Comparison of ENCODE assay signal across 19 cellular contexts in genomic region chr10:44886966-44887365, GRCh38. TPM values are rescaled to one million over a fixed set of nuclear protein-coding genes. Genes with fewer than 3 reads are reported as not detected.
DNase-seq lines count a peak whose midpoint lies in the region; TF ChIP-seq lines count a peak whose summit lies in the region.
"Had no signal": no experiment of that assay in that cellular context is flagged by ENCODE, and none has a peak within 500 bp of the region (broad histone marks: within the 10 kb centered on the region; RNA-seq: fewer than 3 reads in every experiment).

No MANE protein-coding gene starts in this region.

- no peaks in the 10 kb centered on the region for H3K36me3 Mint-ChIP-seq in endodermal cell (ENCODE audit: low read depth)
- H3K36me3 Mint-ChIP-seq in CD4-positive, alpha-beta memory T cell: no peaks in the 10 kb centered on the region
- H3K36me3 Mint-ChIP-seq: CD14-positive monocyte; CD4-positive, CD25-positive, alpha-beta regulatory T cell; CD8-positive, alpha-beta T cell had no signal

- DNase-seq in ecto neural progenitor cell (ENCODE audit: low spot score) (peak; percentile 27), endodermal cell (peak; percentile 28), neuronal stem cell (ENCODE audit: low spot score) (no peak), HAP-1 (ENCODE audit: low spot score in 2 of 2) (no peak), NCI-H1092 treated with DMSO at 0.1 percent for 48 hours (lab: John Stamatoyannopoulos, UW) (no peak)
- no peak for DNase-seq in CD4-positive, alpha-beta memory T cell
- DNase-seq: 8988T; ACHN; BE2C; C1 segment of cervical spinal cord; Caco-2; Calu3; CD4-positive, CD25-positive, alpha-beta regulatory T cell; CD8-positive, alpha-beta T cell; DMS79 treated with DMSO at 0.1 percent for 48 hours; GF-D8 had no signal

- H3K23ac ChIP-seq in neuronal stem cell (ENCODE audit: low read depth, low read length, poor library complexity): no peak overlapping the region

- H3K9ac ChIP-seq in endodermal cell (ENCODE audit: extremely low read depth, low read length, poor library complexity, severe bottlenecking): no peak overlapping the region
- no peak overlapping the region for H3K9ac ChIP-seq in neuronal stem cell (ENCODE audit: low read depth, low read length, poor library complexity)
- H3K9ac ChIP-seq: BLaER1 had no signal

- peaks cover 3% of the 10 kb centered on the region for H3K27me3 Mint-ChIP-seq in endodermal cell (ENCODE audit: insufficient read depth)
- peaks cover 0 to 3% of the 10 kb centered on the region in 2 donors for H3K27me3 Mint-ChIP-seq in CD4-positive, alpha-beta memory T cell

- H3K27ac ChIP-seq in endodermal cell (ENCODE audit: low read depth, low read length) (no peak overlapping the region), neuronal stem cell (replicated peaks; ENCODE audit: low read length) (no peak overlapping the region)
- no peak overlapping the region for H3K27ac ChIP-seq in CD4-positive, alpha-beta memory T cell (ENCODE audit: low read depth, low read length)
- H3K27ac ChIP-seq: BLaER1 had no signal

- H3K4me3 ChIP-seq in endodermal cell (ENCODE audit: low read length) (no peak overlapping the region), neuronal stem cell (ENCODE audit: low read length in 2 of 2) (no peak overlapping the region), HAP-1 (no peak overlapping the region)
- H3K4me3 ChIP-seq in CD4-positive, alpha-beta memory T cell (ENCODE audit: low read length in 2 of 2): no peak overlapping the region
- H3K4me3 ChIP-seq: BLaER1 had no signal

- H3K4me2 ChIP-seq in neuronal stem cell (ENCODE audit: insufficient read depth, low read length, poor library complexity, severe bottlenecking): no peak overlapping the region
- H3K4me2 ChIP-seq: BLaER1 had no signal

- no peaks in the 10 kb centered on the region for H3K4me1 Mint-ChIP-seq in endodermal cell
- H3K4me1 Mint-ChIP-seq in CD4-positive, alpha-beta memory T cell: no peaks in the 10 kb centered on the region
- H3K4me1 Mint-ChIP-seq: CD4-positive, CD25-positive, alpha-beta regulatory T cell had no signal

- CTCF ChIA-PET in CD4-positive, alpha-beta memory T cell (lab: Charles Lee; ENCODE audit: partially characterized antibody): interaction anchor here (1.4 kb wide), 1 partner anchor 22 kb away, joined by 3 read pairs; no protein-coding TSS in a partner anchor

- H2AFZ ChIP-seq in neuronal stem cell (ENCODE audit: low read length): no peak overlapping the region

- no peak for TF ChIP-seq CTCF in endodermal cell (conservative IDR thresholded peaks at IDR 0.05)

- H3K4ac ChIP-seq in neuronal stem cell (ENCODE audit: low read length): no peak overlapping the region

- in situ Hi-C loops in HAP-1 (cut with MboI; ENCODE audit: low sequenced_read_pairs): no loop called here

- H3K9me3 Mint-ChIP-seq in endodermal cell: no peaks in the 10 kb centered on the region
- H3K9me3 Mint-ChIP-seq in CD4-positive, alpha-beta memory T cell: no peaks in the 10 kb centered on the region
- H3K9me3 Mint-ChIP-seq: CD14-positive monocyte; CD4-positive, CD25-positive, alpha-beta regulatory T cell; CD8-positive, alpha-beta T cell had no signal

- intact Hi-C loops in CD4-positive, alpha-beta memory T cell (cut with micrococcal nuclease): no loop called here

- no peak overlapping the region for H4K8ac ChIP-seq in neuronal stem cell (ENCODE audit: low read depth, low read length)

- H3K27me3 ChIP-seq in endodermal cell (ENCODE audit: control insufficient read depth, insufficient read depth, low read length, poor library complexity, severe bottlenecking) (no peaks in the 10 kb centered on the region), neuronal stem cell (ENCODE audit: control insufficient read depth in 3 of 3, insufficient read depth in 3 of 3, low read depth in 1 of 3, low read length in 3 of 3) (peaks cover 0 to 9% (median 0%) of the 10 kb centered on the region in 3 experiments), HAP-1 (ENCODE audit: low read depth) (no peaks in the 10 kb centered on the region)
- H3K27me3 ChIP-seq in CD4-positive, alpha-beta memory T cell (ENCODE audit: insufficient read depth, low read length): no peaks in the 10 kb centered on the region
- H3K27me3 ChIP-seq: BE2C, BLaER1 had no signal

- POLR2A ChIA-PET in CD4-positive, alpha-beta memory T cell (lab: Charles Lee; ENCODE audit: partially characterized antibody): no interaction called here

- H3K36me3 ChIP-seq in endodermal cell (ENCODE audit: control insufficient read depth, insufficient read depth, low read length): no peaks in the 10 kb centered on the region
- H3K36me3 ChIP-seq in neuronal stem cell (replicated peaks in 1 of 2; ENCODE audit: control insufficient read depth in 2 of 2, insufficient read depth in 2 of 2, low read length in 2 of 2): no peaks in the 10 kb centered on the region
- H3K36me3 ChIP-seq in HAP-1 (replicated peaks): no peaks in the 10 kb centered on the region
- H3K36me3 ChIP-seq in CD4-positive, alpha-beta memory T cell (ENCODE audit: insufficient read depth, low read length): no peaks in the 10 kb centered on the region
- H3K36me3 ChIP-seq: BE2C, BLaER1 had no signal

- H3K14ac ChIP-seq in neuronal stem cell (ENCODE audit: low read length): no peak overlapping the region

- H2BK120ac ChIP-seq in neuronal stem cell (ENCODE audit: low read depth, low read length): no peak overlapping the region

- no peak overlapping the region for H4K91ac ChIP-seq in neuronal stem cell (ENCODE audit: low read depth, low read length, poor library complexity)

- H3K4me1 ChIP-seq in endodermal cell (ENCODE audit: control insufficient read depth, insufficient read depth, low read length) (no peaks in the 10 kb centered on the region), neuronal stem cell (ENCODE audit: control insufficient read depth in 2 of 2, insufficient read depth in 1 of 2, low read depth in 1 of 2, low read length in 2 of 2) (peaks cover 0 to 4% of the 10 kb centered on the region in 2 donors), HAP-1 (no peaks in the 10 kb centered on the region)
- no peaks in the 10 kb centered on the region for H3K4me1 ChIP-seq in CD4-positive, alpha-beta memory T cell (ENCODE audit: insufficient read depth, low read length)
- H3K4me1 ChIP-seq: BE2C, Caco-2 had no signal

- no peak overlapping the region for H3K27ac Mint-ChIP-seq in endodermal cell
- H3K27ac Mint-ChIP-seq in CD4-positive, alpha-beta memory T cell: no peak overlapping the region
- H3K27ac Mint-ChIP-seq: CD4-positive, CD25-positive, alpha-beta regulatory T cell; CD8-positive, alpha-beta T cell had no signal

- H2BK12ac ChIP-seq in neuronal stem cell (ENCODE audit: low read length): no peak overlapping the region

- H2BK5ac ChIP-seq in neuronal stem cell (ENCODE audit: low read length): no peak overlapping the region

- H3K79me1 ChIP-seq in neuronal stem cell (ENCODE audit: low read depth, low read length): no peaks in the 10 kb centered on the region

- H3K9me3 ChIP-seq in endodermal cell (ENCODE audit: control insufficient read depth, low read length) (no peaks in the 10 kb centered on the region), neuronal stem cell (replicated peaks in 1 of 2; ENCODE audit: control insufficient read depth in 2 of 2, insufficient read depth in 1 of 2, low read depth in 1 of 2, low read length in 2 of 2) (no peaks in the 10 kb centered on the region), HAP-1 (no peaks in the 10 kb centered on the region)
- H3K9me3 ChIP-seq in CD4-positive, alpha-beta memory T cell (ENCODE audit: control insufficient read depth in 1 of 2, low read length in 2 of 2): no peaks in the 10 kb centered on the region
- H3K9me3 ChIP-seq: BE2C, BLaER1, Caco-2 had no signal

- no peak overlapping the region for H2AK5ac ChIP-seq in neuronal stem cell (ENCODE audit: low read depth, low read length)

- WGBS in endodermal cell (ENCODE audit: insufficient coverage in 1 of 2, insufficient read length in 1 of 2), 2 experiments: 95 to 97% methylated on average over 4 to 5 of the region's 5 CpGs
- WGBS in neuronal stem cell (ENCODE audit: extremely low coverage in 2 of 2, insufficient read length in 2 of 2, insufficient replicate concordance in 1 of 2), 2 donors: no CpG with 5 or more reads among the region's 5 CpGs

- H2BK15ac ChIP-seq in neuronal stem cell (ENCODE audit: low read length): no peak overlapping the region

- no peak overlapping the region for H3K4me3 Mint-ChIP-seq in endodermal cell
- H3K4me3 Mint-ChIP-seq in CD4-positive, alpha-beta memory T cell: no peak overlapping the region
- H3K4me3 Mint-ChIP-seq: CD14-positive monocyte; CD4-positive, CD25-positive, alpha-beta regulatory T cell; CD8-positive, alpha-beta T cell had no signal

- peak overlapping the region; percentile 41 for H3K18ac ChIP-seq in neuronal stem cell (ENCODE audit: low read length)

RNA-seq across cellular contexts. Expression of gene TMEM72, which starts 24.2 kb away (rescaled TPM):
- total RNA-seq in endodermal cell: not detected
- 0.21 TPM for polyA plus RNA-seq in endodermal cell (2013, experiment 1 of 2)
- 0.12 TPM for polyA plus RNA-seq in endodermal cell (2013, experiment 2 of 2)
- polyA plus RNA-seq in neuronal stem cell (2013, experiment 1 of 2): not detected
- polyA plus RNA-seq in neuronal stem cell (2013, experiment 2 of 2): 0.03 TPM
- not detected for total RNA-seq in CD4-positive, alpha-beta memory T cell
- not detected for polyA plus RNA-seq in CD4-positive, alpha-beta memory T cell
- total RNA-seq: Caco-2; Calu3; CD4-positive, CD25-positive, alpha-beta regulatory T cell; CD8-positive, alpha-beta T cell had no signal
- polyA plus RNA-seq: AG04450; CD14-positive monocyte; CD4-positive, CD25-positive, alpha-beta regulatory T cell had no signal

Comparison
In these comparisons a context has a peak if more than half of its experiments do, and no peak if none do; other contexts are left out.
1. DNase-seq: peak in ecto neural progenitor cell (single experiment) and endodermal cell (single experiment); none in neuronal stem cell (single experiment), HAP-1 (0 of 2), NCI-H1092 treated with DMSO at 0.1 percent for 48 hours (single experiment) and CD4-positive, alpha-beta memory T cell (0 of 5).